In the genomic region with DNA sequence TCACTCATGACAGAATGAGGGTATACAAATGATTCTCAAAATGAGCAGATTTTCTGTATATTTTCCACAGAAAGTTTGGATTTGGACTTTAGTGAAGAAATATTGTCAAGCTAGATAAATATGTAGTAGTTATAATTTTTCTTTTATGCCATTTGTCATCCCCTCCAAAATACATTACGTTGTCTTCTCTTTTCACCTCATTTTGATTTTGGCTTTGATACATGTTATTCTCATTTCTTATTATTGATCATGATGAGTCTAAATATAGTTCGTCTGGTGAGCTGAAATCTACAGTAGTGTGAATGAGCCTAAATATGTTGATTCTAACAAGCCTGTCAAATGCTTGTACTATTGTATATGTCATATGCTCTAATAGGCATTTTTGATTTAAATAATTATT, we compare ENCODE assay signal across 6 cellular contexts.
"Had no signal": no experiment of that assay in that cellular context is flagged by ENCODE, and none has a peak within 500 bp of the region (broad histone marks: within the 10 kb centered on the region; RNA-seq: fewer than 3 reads in every experiment).

No MANE protein-coding gene starts in this region.

- DNase-seq: GDM1, GF-D8 had no signal

- ATAC-seq: GM12878 had no signal

- FAIRE-seq: G401.6, GM12878, GM18507, GM19239 had no signal
